Comparison of ENCODE assay signal across 8 cellular contexts in the genomic region with DNA sequence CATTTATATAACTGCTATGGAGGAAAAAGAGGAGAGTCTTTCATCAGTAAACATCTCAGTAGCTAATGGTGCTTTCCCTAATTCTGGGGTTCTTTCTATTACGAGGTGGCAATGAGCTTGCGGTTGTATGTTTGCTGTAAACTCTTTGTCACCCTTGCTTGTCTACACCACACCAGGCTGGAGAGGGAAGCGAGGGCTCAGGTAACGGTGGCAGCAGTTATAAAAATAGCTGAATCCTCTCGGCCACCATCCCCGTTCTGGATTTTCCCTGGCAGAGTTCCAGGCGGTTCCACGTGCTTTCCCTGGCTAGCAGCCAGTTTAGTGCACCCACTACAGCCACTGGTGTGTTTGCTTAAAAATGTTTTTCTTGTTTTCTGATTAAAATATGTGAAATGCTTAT. TPM values are rescaled to one million over a fixed set of nuclear protein-coding genes. Genes with fewer than 3 reads are reported as not detected.
DNase-seq lines count a peak whose midpoint lies in the region; ATAC-seq and TF ChIP-seq lines count a peak whose summit lies in the region.

No MANE protein-coding gene starts in this region.

- no peaks in the 10 kb centered on the region for H3K36me3 Mint-ChIP-seq in CD8-positive, alpha-beta T cell
- no peaks in the 10 kb centered on the region for H3K36me3 Mint-ChIP-seq in nephron progenitor cell (ENCODE audit: low read depth)

- CTCF ChIA-PET in CD8-positive, alpha-beta T cell (lab: Charles Lee) = no interaction called here

- H3K4me3 ChIP-seq in CD8-positive, alpha-beta T cell (ENCODE audit: low read depth, low read length) = no peak overlapping the region
- H3K4me3 ChIP-seq in testis = no peak overlapping the region

- H3K36me3 ChIP-seq in CD8-positive, alpha-beta T cell (ENCODE audit: insufficient read depth, low read length) = no peaks in the 10 kb centered on the region
- H3K36me3 ChIP-seq in testis (ENCODE audit: low read depth, missing control alignments) = no peaks in the 10 kb centered on the region

- 41 to 56% methylated on average over 8 of the region's 8 CpGs for WGBS in testis, 2 donors

- intact Hi-C loops in CD8-positive, alpha-beta T cell (cut with DNase I, micrococcal nuclease) = no loop called here
- intact Hi-C loops in testis (cut with DNase I; ENCODE audit: low total_unique reads) = no loop called here

- no peaks in the 10 kb centered on the region for H3K4me1 ChIP-seq in CD8-positive, alpha-beta T cell (ENCODE audit: insufficient read depth, low read length)
- H3K4me1 ChIP-seq in testis = no peaks in the 10 kb centered on the region

- H3K27ac Mint-ChIP-seq in CD8-positive, alpha-beta T cell = peak overlapping the region; percentile 52
- H3K27ac Mint-ChIP-seq in nephron progenitor cell = peak overlapping the region; percentile 15

- peak in 4 of 7 experiments; percentile 24 to 57 (median 38) for DNase-seq in CD8-positive, alpha-beta T cell
- DNase-seq in NCI-H1694 treated with DMSO at 0.1 percent for 48 hours (lab: John Stamatoyannopoulos, UW) (peak; percentile 28), activated T-helper 1 cell treated with Interleukin-2 at 50 U/mL for 16 hours (ENCODE audit: low read depth) (peak; percentile 30), nephron progenitor cell (no peak), GM03348 (ENCODE audit: low spot score) (no peak), testis (no peak)

- no peaks in the 10 kb centered on the region for H3K9me3 Mint-ChIP-seq in CD8-positive, alpha-beta T cell
- no peaks in the 10 kb centered on the region for H3K9me3 Mint-ChIP-seq in nephron progenitor cell

- H3K4me1 Mint-ChIP-seq in CD8-positive, alpha-beta T cell (ENCODE audit: low read depth) = peaks cover 21% of the 10 kb centered on the region
- H3K4me1 Mint-ChIP-seq in nephron progenitor cell = no peaks in the 10 kb centered on the region

- POLR2A ChIA-PET in CD8-positive, alpha-beta T cell (lab: Charles Lee) = no interaction called here

- H3K27ac ChIP-seq in CD8-positive, alpha-beta T cell (ENCODE audit: low read depth, low read length) = no peak overlapping the region
- H3K27ac ChIP-seq in testis = no peak overlapping the region

- no peaks in the 10 kb centered on the region for H3K27me3 Mint-ChIP-seq in CD8-positive, alpha-beta T cell (ENCODE audit: low read depth)
- peaks cover 26% of the 10 kb centered on the region for H3K27me3 Mint-ChIP-seq in nephron progenitor cell (ENCODE audit: low read depth, poor library complexity)

- no peaks in the 10 kb centered on the region for H3K27me3 ChIP-seq in CD8-positive, alpha-beta T cell (ENCODE audit: insufficient read depth, low read length)
- no peaks in the 10 kb centered on the region for H3K27me3 ChIP-seq in testis

- no peak overlapping the region for H3K4me3 Mint-ChIP-seq in CD8-positive, alpha-beta T cell
- H3K4me3 Mint-ChIP-seq in nephron progenitor cell = no peak overlapping the region

- ATAC-seq in CD8-positive, alpha-beta T cell = peak; percentile 72
- peak; percentile 36 for ATAC-seq in GM19397 (IDR thresholded peaks at IDR 0.05; ENCODE audit: unreplicated experiment)
- ATAC-seq in HG03097 (IDR thresholded peaks at IDR 0.05; ENCODE audit: low FRiP score, unreplicated experiment) = no peak

- no peak for TF ChIP-seq CTCF in CD8-positive, alpha-beta T cell (IDR thresholded peaks at IDR 0.05)
- TF ChIP-seq CTCF in nephron progenitor cell (IDR thresholded peaks at IDR 0.05) (no peak), testis (IDR thresholded peaks at IDR 0.05) (no peak)

- no peaks in the 10 kb centered on the region for H3K9me3 ChIP-seq in CD8-positive, alpha-beta T cell (ENCODE audit: low read length)
- no peaks in the 10 kb centered on the region for H3K9me3 ChIP-seq in testis

- TF ChIP-seq POLR2A in testis (IDR thresholded peaks at IDR 0.05) = no peak

RNA-seq across cellular contexts. Expression of a gene that starts 39.0 kb away (rescaled TPM):
- not detected for total RNA-seq in CD8-positive, alpha-beta T cell
- total RNA-seq in testis = under 1 TPM; 0.19 to 0.39 TPM
- polyA plus RNA-seq in testis (ENCODE audit: insufficient read depth, low read depth, low replicate concordance) = 0.16 TPM

RNA-seq across cellular contexts. Expression of a gene that starts 39.1 kb away (rescaled TPM):
- total RNA-seq in CD8-positive, alpha-beta T cell = 10 to 100 TPM; 38.5 to 40.6 TPM
- 100 to 1,000 TPM in 1 of 2 donors, 10 to 100 TPM in 1; 84.6 to 109 TPM for total RNA-seq in testis
- 47.3 TPM for polyA plus RNA-seq in testis (ENCODE audit: insufficient read depth, low read depth, low replicate concordance)

Comparison
In these comparisons a context has a peak if more than half of its experiments do, and no peak if none do; other contexts are left out.
1. DNase-seq: peak in CD8-positive, alpha-beta T cell (4 of 7), NCI-H1694 treated with DMSO at 0.1 percent for 48 hours (single experiment) and activated T-helper 1 cell treated with Interleukin-2 at 50 U/mL for 16 hours (single experiment); none in nephron progenitor cell (single experiment), GM03348 (single experiment) and testis (single experiment).